28 cellular contexts compared by ENCODE assay signal in the genomic region with DNA sequence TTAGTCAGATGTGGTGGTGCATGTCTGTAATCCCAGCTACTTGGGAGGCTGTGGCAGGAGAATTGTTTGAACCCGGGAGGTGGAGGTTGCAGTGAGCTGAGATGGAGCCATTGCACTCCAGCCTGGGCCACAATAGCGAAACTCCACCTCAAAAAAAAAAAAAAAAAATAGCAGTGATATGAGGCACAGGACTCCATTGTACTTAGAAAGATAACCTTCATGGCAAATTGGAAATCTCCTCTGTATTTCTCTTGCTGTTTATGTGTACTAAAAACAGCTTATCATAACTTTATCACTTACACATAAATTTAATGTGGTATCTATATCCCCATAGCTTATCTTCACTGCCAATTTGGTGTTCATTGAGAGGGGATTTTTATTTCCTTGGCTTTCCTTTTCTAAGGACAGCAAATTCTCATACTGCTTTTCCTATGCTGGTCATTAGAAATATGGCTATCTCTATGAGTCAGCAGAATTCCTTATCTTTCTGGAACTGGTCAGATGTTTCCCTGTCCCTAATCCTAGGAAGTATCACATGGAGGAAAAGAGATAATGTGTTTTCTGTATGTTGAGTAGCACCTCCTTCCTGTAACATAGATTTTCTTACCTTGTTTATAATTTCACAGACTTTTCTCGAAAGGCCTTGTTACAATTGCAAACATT. TPM values are rescaled to one million over a fixed set of nuclear protein-coding genes. Genes with fewer than 3 reads are reported as not detected.
DNase-seq lines count a peak whose midpoint lies in the region; ATAC-seq and TF ChIP-seq lines count a peak whose summit lies in the region.
"Had no signal": no experiment of that assay in that cellular context is flagged by ENCODE, and none has a peak within 500 bp of the region (broad histone marks: within the 10 kb centered on the region; RNA-seq: fewer than 3 reads in every experiment).

No MANE protein-coding gene starts in this region.

- peaks cover 6% of the 10 kb centered on the region for H3K9me3 ChIP-seq in mesenchymal stem cell (ENCODE audit: control insufficient read depth, low read length)
- H3K9me3 ChIP-seq in WERI-Rb-1 (ENCODE audit: severe bottlenecking) = no peaks in the 10 kb centered on the region
- H3K9me3 ChIP-seq: body of pancreas had no signal

- H3K4me1 Mint-ChIP-seq in effector memory CD8-positive, alpha-beta T cell (ENCODE audit: low read depth in 2 of 2) = no peaks in the 10 kb centered on the region
- H3K4me1 Mint-ChIP-seq: naive thymus-derived CD4-positive, alpha-beta T cell; stimulated activated memory B cell treated with anti-CD40 and anti-IgM and Interleukin-4, amounts not matched to agents 10 μg/mL and 1 μg/mL and 100 μg/mL, for 72 hours had no signal

- H3K27me3 ChIP-seq in mesenchymal stem cell (ENCODE audit: control insufficient read depth in 1 of 2, insufficient read depth in 1 of 2, low read length in 2 of 2) (no peaks in the 10 kb centered on the region), WERI-Rb-1 (ENCODE audit: insufficient read depth, low read depth, severe bottlenecking) (no peaks in the 10 kb centered on the region)
- H3K27me3 ChIP-seq: BLaER1 treated with 17β-estradiol and CSF1 and Interleukin-3, amounts not matched to agents 10 nM and 100 nM; body of pancreas had no signal

- H3K4ac ChIP-seq in mesenchymal stem cell (ENCODE audit: low read depth in 1 of 2, low read length in 2 of 2) = no peak overlapping the region

- no peaks in the 10 kb centered on the region for H3K79me1 ChIP-seq in mesenchymal stem cell (replicated peaks; ENCODE audit: low read length, poor library complexity, severe bottlenecking)

- H3K14ac ChIP-seq in mesenchymal stem cell (ENCODE audit: low read length in 2 of 2) = no peak overlapping the region

- no peak overlapping the region for H3K4me3 Mint-ChIP-seq in effector memory CD8-positive, alpha-beta T cell
- H3K4me3 Mint-ChIP-seq: activated CD4-positive, alpha-beta memory T cell treated with anti-CD3 and anti-CD28 coated beads for 36 hours; activated naive CD4-positive, alpha-beta T cell treated with anti-CD3 and anti-CD28 coated beads for 36 hours; naive thymus-derived CD4-positive, alpha-beta T cell; stimulated activated memory B cell treated with anti-CD40 and anti-IgM and Interleukin-4, amounts not matched to agents 10 μg/mL and 1 μg/mL and 100 μg/mL, for 72 hours; type B pancreatic cell had no signal

- TF ChIP-seq POLR2A in erythroblast (IDR thresholded peaks at IDR 0.05; ENCODE audit: low read length) = no peak

- peaks cover 5% of the 10 kb centered on the region for H3K36me3 Mint-ChIP-seq in effector memory CD8-positive, alpha-beta T cell (ENCODE audit: insufficient read depth)
- H3K36me3 Mint-ChIP-seq: activated CD4-positive, alpha-beta memory T cell treated with anti-CD3 and anti-CD28 coated beads for 36 hours; type B pancreatic cell had no signal

- no peak overlapping the region for H2BK5ac ChIP-seq in mesenchymal stem cell (ENCODE audit: low read depth, low read length, poor library complexity, severe bottlenecking)

- H3K36me3 ChIP-seq in mesenchymal stem cell (ENCODE audit: control insufficient read depth in 1 of 2, insufficient read depth in 2 of 2, low read depth in 1 of 2, low read length in 2 of 2) (no peaks in the 10 kb centered on the region), WERI-Rb-1 (no peaks in the 10 kb centered on the region)
- H3K36me3 ChIP-seq: BLaER1 treated with 17β-estradiol and CSF1 and Interleukin-3, amounts not matched to agents 10 nM and 100 nM had no signal

- H3K27ac Mint-ChIP-seq in effector memory CD8-positive, alpha-beta T cell = no peak overlapping the region
- H3K27ac Mint-ChIP-seq: activated CD4-positive, alpha-beta memory T cell treated with anti-CD3 and anti-CD28 coated beads for 36 hours; activated naive CD4-positive, alpha-beta T cell treated with anti-CD3 and anti-CD28 coated beads for 36 hours; naive thymus-derived CD4-positive, alpha-beta T cell; progenitor cell of endocrine pancreas; stimulated activated memory B cell treated with anti-CD40 and anti-IgM and Interleukin-4, amounts not matched to agents 10 μg/mL and 1 μg/mL and 100 μg/mL, for 72 hours; type B pancreatic cell had no signal

- H4K8ac ChIP-seq in mesenchymal stem cell (ENCODE audit: low read length) = no peak overlapping the region

- no peaks in the 10 kb centered on the region for H3K4me1 ChIP-seq in mesenchymal stem cell (ENCODE audit: control insufficient read depth, insufficient read depth, low read depth, low read length)
- H3K4me1 ChIP-seq: body of pancreas, Caco-2 had no signal

- peaks cover 11 to 30% of the 10 kb centered on the region in 2 donors for H3K27me3 Mint-ChIP-seq in effector memory CD8-positive, alpha-beta T cell
- H3K27me3 Mint-ChIP-seq: activated CD4-positive, alpha-beta memory T cell treated with anti-CD3 and anti-CD28 coated beads for 36 hours; progenitor cell of endocrine pancreas; type B pancreatic cell had no signal

- 94% methylated on average over 1 of the region's 3 CpGs for WGBS in mesenchymal stem cell

- in situ Hi-C loops in Caki2 (cut with HindIII; ENCODE audit: low pct_unique_long_range_greater_than_20kb, low sequenced_read_pairs) = no loop called here

- no peak overlapping the region for H3K9ac ChIP-seq in mesenchymal stem cell (ENCODE audit: low read length)
- H3K9ac ChIP-seq: BLaER1 treated with 17β-estradiol and CSF1 and Interleukin-3, amounts not matched to agents 10 nM and 100 nM had no signal

- no peak overlapping the region for H2AK5ac ChIP-seq in mesenchymal stem cell (ENCODE audit: low read length, severe bottlenecking)

- H2AFZ ChIP-seq in mesenchymal stem cell (ENCODE audit: low read depth, low read length) = no peak overlapping the region

- no peak overlapping the region for H3K18ac ChIP-seq in mesenchymal stem cell (ENCODE audit: low read depth in 1 of 2, low read length in 2 of 2)

- no peak overlapping the region for H3K4me2 ChIP-seq in mesenchymal stem cell (ENCODE audit: low read length, poor library complexity, severe bottlenecking)
- H3K4me2 ChIP-seq: BLaER1 treated with 17β-estradiol and CSF1 and Interleukin-3, amounts not matched to agents 10 nM and 100 nM had no signal

- no peak overlapping the region for H4K91ac ChIP-seq in mesenchymal stem cell (ENCODE audit: low read length)

- no peaks in the 10 kb centered on the region for H3K9me3 Mint-ChIP-seq in effector memory CD8-positive, alpha-beta T cell
- H3K9me3 Mint-ChIP-seq: type B pancreatic cell had no signal

- H2BK12ac ChIP-seq in mesenchymal stem cell (ENCODE audit: low read length in 2 of 2) = no peak overlapping the region

- H3K4me3 ChIP-seq in mesenchymal stem cell (ENCODE audit: insufficient read depth in 1 of 2, low read depth in 1 of 2, low read length in 2 of 2) = no peak overlapping the region
- H3K4me3 ChIP-seq in WERI-Rb-1 (ENCODE audit: low read depth, low read length) = no peak overlapping the region
- H3K4me3 ChIP-seq: BLaER1 treated with 17β-estradiol and CSF1 and Interleukin-3, amounts not matched to agents 10 nM and 100 nM; body of pancreas had no signal

- H3K27ac ChIP-seq in mesenchymal stem cell (ENCODE audit: low read length, poor library complexity, severe bottlenecking) = no peak overlapping the region
- no peak overlapping the region for H3K27ac ChIP-seq in WERI-Rb-1
- H3K27ac ChIP-seq: BLaER1 treated with 17β-estradiol and CSF1 and Interleukin-3, amounts not matched to agents 10 nM and 100 nM; body of pancreas had no signal

- no peak overlapping the region for H2BK120ac ChIP-seq in mesenchymal stem cell (ENCODE audit: low read depth, low read length)

- H3K23ac ChIP-seq in mesenchymal stem cell (ENCODE audit: low read length in 2 of 2) = no peak overlapping the region

- DNase-seq in Caki2 (ENCODE audit: low read depth) (peak; percentile 3), OCI-M1 (lab: John Stamatoyannopoulos, UW) (peak; percentile 29), erythroblast (lab: John Stamatoyannopoulos, UW) (peak; percentile 8 to 17), mesenchymal stem cell (peak; percentile 15), WERI-Rb-1 (no peak), T-helper 9 cell (no peak)
- no peak for DNase-seq in effector memory CD8-positive, alpha-beta T cell
- no peak for DNase-seq in stimulated activated naive CD4-positive, alpha-beta T cell treated with Interleukin-2 at 50 U/mL for 16 hours (lab: John Stamatoyannopoulos, UW)
- DNase-seq: activated CD4-positive, alpha-beta memory T cell treated with anti-CD3 and anti-CD28 coated beads for 36 hours; activated CD4-positive, alpha-beta T cell treated with anti-CD3 and anti-CD28 coated beads for 1 hour; activated CD8-positive, alpha-beta memory T cell treated with anti-CD3 and anti-CD28 coated beads, Interleukin-2, amount 50 U/mL, for 4 hours; activated naive CD4-positive, alpha-beta T cell treated with anti-CD3 and anti-CD28 coated beads for 36 hours; body of pancreas; Caco-2; DMS79; glutamatergic neuron; midbrain; naive thymus-derived CD4-positive, alpha-beta T cell; NCI-H146; NCI-H446 treated with DMSO at 0.1 percent for 48 hours; NCI-H82; stimulated activated CD4-positive, alpha-beta T cell treated with anti-CD3 and anti-CD28 coated beads, Interleukin-15, amount 100 ng/mL, for 24 hours; substantia nigra; T-helper 1 cell had no signal

- no peak for TF ChIP-seq CTCF in WERI-Rb-1 (IDR thresholded peaks at IDR 0.05; ENCODE audit: low read depth, low read length)

- H2BK15ac ChIP-seq in mesenchymal stem cell (ENCODE audit: low read depth, poor library complexity, severe bottlenecking) = no peak overlapping the region

- ATAC-seq in effector memory CD8-positive, alpha-beta T cell (replicated peaks) = no peak
- ATAC-seq: body of pancreas; naive thymus-derived CD4-positive, alpha-beta T cell; stimulated activated memory B cell treated with anti-CD40 and anti-IgM and Interleukin-4, amounts not matched to agents 10 μg/mL and 1 μg/mL and 100 μg/mL, for 72 hours had no signal

RNA-seq across cellular contexts. Expression of gene ZEB1, which starts 40.6 kb away (rescaled TPM):
- total RNA-seq in Caki2 (2014; rRNA removed; shearing (Covaris generic); ENCODE audit: low replicate concordance) = 10.3 and 20.4 TPM in 2 replicates
- polyA plus RNA-seq in mesenchymal stem cell (2013, experiment 1 of 2) = 32.8 TPM
- 34.0 TPM for polyA plus RNA-seq in mesenchymal stem cell (2013, experiment 2 of 2)
- total RNA-seq: Caco-2 had no signal

Comparison
In these comparisons a context has a peak if more than half of its experiments do, and no peak if none do; other contexts are left out.
1. DNase-seq: peak in Caki2 (single experiment), OCI-M1 (single experiment), erythroblast (2 of 2) and mesenchymal stem cell (single experiment); none in effector memory CD8-positive, alpha-beta T cell (0 of 3), stimulated activated naive CD4-positive, alpha-beta T cell treated with Interleukin-2 at 50 U/mL for 16 hours (single experiment), WERI-Rb-1 (single experiment) and T-helper 9 cell (single experiment).